Comparison of ENCODE assay signal across 14 cellular contexts in the genomic region with DNA sequence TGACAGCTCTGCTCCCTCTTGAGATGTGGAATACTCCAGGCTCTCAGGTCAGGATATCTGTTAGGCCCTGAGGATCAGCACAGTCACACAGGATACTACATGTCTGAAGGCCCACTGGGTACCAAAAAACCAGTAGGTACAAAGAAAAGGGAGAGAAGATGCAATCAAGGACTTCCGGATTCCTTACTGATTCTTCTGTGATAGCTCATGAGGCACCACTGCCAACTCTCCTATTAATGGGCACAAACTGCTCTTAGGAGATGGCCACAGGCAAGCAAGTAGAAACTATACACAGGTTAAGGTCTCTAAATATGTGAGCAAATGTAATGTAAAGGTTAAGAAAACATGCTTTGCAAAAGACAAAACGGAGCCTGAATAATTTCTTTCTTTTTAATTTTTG. TPM values are rescaled to one million over a fixed set of nuclear protein-coding genes. Genes with fewer than 3 reads are reported as not detected.
DNase-seq lines count a peak whose midpoint lies in the region; ATAC-seq and TF ChIP-seq lines count a peak whose summit lies in the region.
"Had no signal": no experiment of that assay in that cellular context is flagged by ENCODE, and none has a peak within 500 bp of the region (broad histone marks: within the 10 kb centered on the region; RNA-seq: fewer than 3 reads in every experiment).

No MANE protein-coding gene starts in this region.

- peak overlapping the region in 5 of 8 donors; percentile 22 to 69 (median 42) for H3K27ac Mint-ChIP-seq in CD8-positive, alpha-beta memory T cell

- peaks cover 0 to 75% (median 3%) of the 10 kb centered on the region in 3 donors for H3K36me3 Mint-ChIP-seq in CD8-positive, alpha-beta memory T cell

- peaks cover 4% of the 10 kb centered on the region for H3K36me3 ChIP-seq in CD8-positive, alpha-beta memory T cell (ENCODE audit: insufficient read depth, low read length)
- no peaks in the 10 kb centered on the region for H3K36me3 ChIP-seq in body of pancreas (replicated peaks in 1 of 2; ENCODE audit: insufficient read depth in 1 of 2, low read depth in 2 of 2)
- H3K36me3 ChIP-seq in psoas muscle (ENCODE audit: insufficient read depth in 1 of 2, low read depth in 1 of 2), result peaks cover 0 to 19% of the 10 kb centered on the region in 2 donors

- no peaks in the 10 kb centered on the region for H3K27me3 ChIP-seq in CD8-positive, alpha-beta memory T cell (ENCODE audit: insufficient read depth, low read length, poor library complexity, severe bottlenecking)
- H3K27me3 ChIP-seq in body of pancreas (no peaks in the 10 kb centered on the region), psoas muscle (ENCODE audit: insufficient read depth in 3 of 3, low read length in 2 of 3) (no peaks in the 10 kb centered on the region)

- no peaks in the 10 kb centered on the region for H3K9me3 ChIP-seq in CD8-positive, alpha-beta memory T cell (ENCODE audit: low read length)
- H3K9me3 ChIP-seq in body of pancreas (no peaks in the 10 kb centered on the region), psoas muscle (no peaks in the 10 kb centered on the region)

- POLR2A ChIA-PET in CD8-positive, alpha-beta memory T cell (lab: Charles Lee), result no interaction called here

- 54 to 74% methylated on average over 2 of the region's 2 CpGs for whole genome bisulfite sequencing in body of pancreas, 2 donors
- WGBS in psoas muscle, 3 donors, result 77 to 88% (median 81%) methylated on average over 2 of the region's 2 CpGs

- peak overlapping the region in 3 of 7 donors; percentile 24 to 78 (median 65) for H3K4me3 Mint-ChIP-seq in CD8-positive, alpha-beta memory T cell
- H3K4me3 Mint-ChIP-seq: activated T-helper 17 cell treated with anti-CD3 and anti-CD28 coated beads, Interleukin-2, amount 50 U/mL, for 72 hours had no signal

- CTCF ChIA-PET in CD8-positive, alpha-beta memory T cell (lab: Charles Lee), result interaction anchor here (1.3 kb wide), 1 partner anchor 240 kb away, joined by 4 read pairs; no protein-coding TSS in a partner anchor

- ATAC-seq in body of pancreas (no peak), psoas muscle (no peak), HG03442 (IDR thresholded peaks at IDR 0.05; ENCODE audit: unreplicated experiment) (no peak)
- ATAC-seq: activated T-helper 17 cell treated with anti-CD3 and anti-CD28 coated beads, Interleukin-2, amount 50 U/mL, for 72 hours; K562; SK-N-SH treated with all-trans-retinoic acid at 6 μM for 48 hours had no signal

- peaks cover 59 to 84% (median 77%) of the 10 kb centered on the region in 3 donors for H3K4me1 Mint-ChIP-seq in CD8-positive, alpha-beta memory T cell

- H3K4me3 ChIP-seq in CD8-positive, alpha-beta memory T cell (ENCODE audit: low read length), result no peak overlapping the region
- H3K4me3 ChIP-seq in body of pancreas, result no peak overlapping the region
- no peak overlapping the region for H3K4me3 ChIP-seq in psoas muscle
- H3K4me3 ChIP-seq: K562 had no signal

- no peak overlapping the region for H3K27ac ChIP-seq in CD8-positive, alpha-beta memory T cell (ENCODE audit: low read depth, low read length)
- H3K27ac ChIP-seq in body of pancreas (peak overlapping the region in 3 of 4 donors; percentile 85 to 93 (median 89)), psoas muscle (peak overlapping the region; percentile 97)

- intact Hi-C loops in body of pancreas (cut with DNase I) (no loop called here), psoas muscle (cut with DNase I) (loop anchor here (10.0 kb wide), 3 partner anchors 118 to 268 kb away; a partner anchor contains a TSS)

- H3K27me3 Mint-ChIP-seq in CD8-positive, alpha-beta memory T cell, result no peaks in the 10 kb centered on the region
- H3K27me3 Mint-ChIP-seq: activated T-helper 17 cell treated with anti-CD3 and anti-CD28 coated beads, Interleukin-2, amount 50 U/mL, for 72 hours had no signal

- DNase-seq in AG20443 (ENCODE audit: low spot score) (peak; percentile 26), body of pancreas (no peak), psoas muscle (no peak), cerebellum (ENCODE audit: low spot score) (no peak)
- no peak for DNase-seq in CD8-positive, alpha-beta memory T cell
- DNase-seq in stimulated activated CD4-positive, alpha-beta T cell treated with anti-CD3 and anti-CD28 coated beads, Interleukin-2, amount 100 ng/mL, for 48 hours, result no peak
- DNase-seq: amygdala, C1 segment of cervical spinal cord, NCI-H1048, NCI-H526 treated with DMSO at 0.1 percent for 48 hours had no signal

- H3K4me1 ChIP-seq in CD8-positive, alpha-beta memory T cell (ENCODE audit: insufficient read depth, low read length), result peaks cover 60% of the 10 kb centered on the region
- H3K4me1 ChIP-seq in body of pancreas (peaks cover 80% of the 10 kb centered on the region), psoas muscle (peaks cover 75% of the 10 kb centered on the region)

- TF ChIP-seq CTCF in body of pancreas (IDR thresholded peaks at IDR 0.05) (no peak), psoas muscle (IDR thresholded peaks at IDR 0.05) (no peak)

- H3K9me3 Mint-ChIP-seq in CD8-positive, alpha-beta memory T cell, result no peaks in the 10 kb centered on the region
- H3K9me3 Mint-ChIP-seq: activated T-helper 17 cell treated with anti-CD3 and anti-CD28 coated beads, Interleukin-2, amount 50 U/mL, for 72 hours had no signal

- no peak for TF ChIP-seq POLR2A in body of pancreas (IDR thresholded peaks at IDR 0.05)

RNA-seq across cellular contexts. Expression of a gene that starts 3.5 kb away (rescaled TPM):
- 10 to 100 TPM; 29.8 to 33.4 TPM for total RNA-seq in CD8-positive, alpha-beta memory T cell
- polyA plus RNA-seq in CD8-positive, alpha-beta memory T cell, result 46.8 TPM
- total RNA-seq in body of pancreas, result 10 to 100 TPM; 22.1 to 33.5 TPM
- total RNA-seq in psoas muscle, result 10 to 100 TPM; 23.1 to 33.0 (median 28.3) TPM
- 10 to 100 TPM; 18.1 to 39.9 (median 21.2) TPM for polyA plus RNA-seq in psoas muscle
- total RNA-seq in cerebellum, result 19.7 TPM

RNA-seq across cellular contexts. Expression of a gene that starts 3.7 kb away (rescaled TPM):
- total RNA-seq in CD8-positive, alpha-beta memory T cell, result 10 to 100 TPM; 73.8 to 77.9 TPM
- 104 TPM for polyA plus RNA-seq in CD8-positive, alpha-beta memory T cell
- 10 to 100 TPM; 58.1 to 92.0 TPM for total RNA-seq in body of pancreas
- total RNA-seq in psoas muscle, result 10 to 100 TPM; 44.0 to 61.0 (median 56.5) TPM
- 10 to 100 TPM; 36.8 to 91.6 (median 80.5) TPM for polyA plus RNA-seq in psoas muscle
- 69.5 TPM for total RNA-seq in cerebellum

RNA-seq across cellular contexts. Expression of a gene that starts 43.0 kb away (rescaled TPM):
- total RNA-seq in CD8-positive, alpha-beta memory T cell, result 100 to 1,000 TPM; 203 to 206 TPM
- polyA plus RNA-seq in CD8-positive, alpha-beta memory T cell, result 108 TPM
- total RNA-seq in body of pancreas (100 to 1,000 TPM in 1 of 2 donors, 10 to 100 TPM in 1; 58.1 to 110 TPM), psoas muscle (10 to 100 TPM; 61.1 to 83.1 (median 77.6) TPM), cerebellum (74.8 TPM)
- 10 to 100 TPM; 47.6 to 73.7 (median 69.5) TPM for polyA plus RNA-seq in psoas muscle

RNA-seq across cellular contexts. Expression of a gene that starts 53.7 kb away (rescaled TPM):
- total RNA-seq in CD8-positive, alpha-beta memory T cell, result 100 to 1,000 TPM; 255 to 256 TPM
- polyA plus RNA-seq in CD8-positive, alpha-beta memory T cell, result 147 TPM
- total RNA-seq in body of pancreas (10 to 100 TPM; 68.5 to 91.3 TPM), psoas muscle (100 to 1,000 TPM; 162 to 290 (median 231) TPM), cerebellum (121 TPM)
- polyA plus RNA-seq in psoas muscle, result 100 to 1,000 TPM; 111 to 472 (median 125) TPM
